2 cellular contexts compared by ENCODE assay signal in the genomic region with DNA sequence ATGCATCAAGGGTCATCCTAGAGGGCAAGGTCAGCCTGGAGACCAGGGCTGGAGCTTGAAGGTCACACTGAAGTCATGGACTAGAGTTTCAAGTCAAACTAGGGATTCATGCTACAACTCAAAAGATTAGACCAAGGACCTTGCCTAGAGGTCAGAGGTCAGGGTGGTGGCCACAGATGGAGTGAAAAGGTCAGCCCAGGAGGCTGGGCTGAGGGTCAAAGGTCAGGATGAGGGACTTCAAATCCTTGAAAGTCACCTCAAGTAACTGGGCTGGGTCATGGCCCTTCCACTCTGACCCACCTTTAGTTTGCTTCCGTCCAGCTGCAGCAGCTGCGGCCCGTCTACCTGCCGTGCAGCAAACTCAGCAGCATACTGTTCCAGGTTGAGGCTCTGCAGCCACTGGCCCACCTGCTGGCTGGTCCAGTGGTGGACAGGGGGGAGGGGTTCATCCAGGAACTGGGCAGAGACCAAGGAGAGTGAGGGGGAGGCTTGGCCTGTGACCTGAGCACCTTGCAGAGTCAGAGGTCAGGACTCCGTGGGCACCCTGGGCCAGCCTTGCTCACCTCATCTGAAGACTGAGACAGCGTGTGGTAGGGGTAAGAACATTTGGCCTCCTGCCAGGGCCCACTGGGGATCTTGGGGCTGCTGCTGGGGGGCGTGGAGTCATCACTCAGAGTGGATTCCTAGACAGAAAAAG.
TF ChIP-seq lines count a peak whose summit lies in the region.

No MANE protein-coding gene starts in this region.

TF ChIP-seq in liver, 16 proteins besides CTCF, POLR2A, EP300 and RAD21 (continued from another document):
- TF ChIP-seq YY1 (IDR thresholded peaks at IDR 0.05) (no peak), RXRA (IDR thresholded peaks at IDR 0.05) (peak in 1 of 2 donors; percentile 47), FOXA1 (IDR thresholded peaks at IDR 0.05) (no peak), JUND (IDR thresholded peaks at IDR 0.05) (no peak), FOXA2 (IDR thresholded peaks at IDR 0.05) (no peak)
- TF ChIP-seq, protein P1, sequence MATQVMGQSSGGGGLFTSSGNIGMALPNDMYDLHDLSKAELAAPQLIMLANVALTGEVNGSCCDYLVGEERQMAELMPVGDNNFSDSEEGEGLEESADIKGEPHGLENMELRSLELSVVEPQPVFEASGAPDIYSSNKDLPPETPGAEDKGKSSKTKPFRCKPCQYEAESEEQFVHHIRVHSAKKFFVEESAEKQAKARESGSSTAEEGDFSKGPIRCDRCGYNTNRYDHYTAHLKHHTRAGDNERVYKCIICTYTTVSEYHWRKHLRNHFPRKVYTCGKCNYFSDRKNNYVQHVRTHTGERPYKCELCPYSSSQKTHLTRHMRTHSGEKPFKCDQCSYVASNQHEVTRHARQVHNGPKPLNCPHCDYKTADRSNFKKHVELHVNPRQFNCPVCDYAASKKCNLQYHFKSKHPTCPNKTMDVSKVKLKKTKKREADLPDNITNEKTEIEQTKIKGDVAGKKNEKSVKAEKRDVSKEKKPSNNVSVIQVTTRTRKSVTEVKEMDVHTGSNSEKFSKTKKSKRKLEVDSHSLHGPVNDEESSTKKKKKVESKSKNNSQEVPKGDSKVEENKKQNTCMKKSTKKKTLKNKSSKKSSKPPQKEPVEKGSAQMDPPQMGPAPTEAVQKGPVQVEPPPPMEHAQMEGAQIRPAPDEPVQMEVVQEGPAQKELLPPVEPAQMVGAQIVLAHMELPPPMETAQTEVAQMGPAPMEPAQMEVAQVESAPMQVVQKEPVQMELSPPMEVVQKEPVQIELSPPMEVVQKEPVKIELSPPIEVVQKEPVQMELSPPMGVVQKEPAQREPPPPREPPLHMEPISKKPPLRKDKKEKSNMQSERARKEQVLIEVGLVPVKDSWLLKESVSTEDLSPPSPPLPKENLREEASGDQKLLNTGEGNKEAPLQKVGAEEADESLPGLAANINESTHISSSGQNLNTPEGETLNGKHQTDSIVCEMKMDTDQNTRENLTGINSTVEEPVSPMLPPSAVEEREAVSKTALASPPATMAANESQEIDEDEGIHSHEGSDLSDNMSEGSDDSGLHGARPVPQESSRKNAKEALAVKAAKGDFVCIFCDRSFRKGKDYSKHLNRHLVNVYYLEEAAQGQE (IDR thresholded peaks at IDR 0.05) = no peak

TF ChIP-seq in SK-N-SH treated with all-trans-retinoic acid at 6 μM for 48 hours, 23 proteins besides CTCF, POLR2A, EP300 and RAD21 (continued from another document):
- no peak for TF ChIP-seq CSRNP3 (CRISPR knock-in tag; IDR thresholded peaks at IDR 0.05)
- no peak for TF ChIP-seq ZNF8 (CRISPR knock-in tag; IDR thresholded peaks at IDR 0.05)
- TF ChIP-seq TSHZ2 (CRISPR knock-in tag; IDR thresholded peaks at IDR 0.05) = no peak
- TF ChIP-seq BACH2 (CRISPR knock-in tag; IDR thresholded peaks at IDR 0.05; ENCODE audit: borderline replicate concordance) = no peak
- no peak for TF ChIP-seq CSDC2 (CRISPR knock-in tag; IDR thresholded peaks at IDR 0.05)
- no peak for TF ChIP-seq RARB (CRISPR knock-in tag; IDR thresholded peaks at IDR 0.05)
- no peak for TF ChIP-seq ESRRG (CRISPR knock-in tag; IDR thresholded peaks at IDR 0.05)
- TF ChIP-seq PPARA (CRISPR knock-in tag; IDR thresholded peaks at IDR 0.05; ENCODE audit: borderline replicate concordance) = no peak
